1 cellular context compared by ENCODE assay signal in the genomic region with DNA sequence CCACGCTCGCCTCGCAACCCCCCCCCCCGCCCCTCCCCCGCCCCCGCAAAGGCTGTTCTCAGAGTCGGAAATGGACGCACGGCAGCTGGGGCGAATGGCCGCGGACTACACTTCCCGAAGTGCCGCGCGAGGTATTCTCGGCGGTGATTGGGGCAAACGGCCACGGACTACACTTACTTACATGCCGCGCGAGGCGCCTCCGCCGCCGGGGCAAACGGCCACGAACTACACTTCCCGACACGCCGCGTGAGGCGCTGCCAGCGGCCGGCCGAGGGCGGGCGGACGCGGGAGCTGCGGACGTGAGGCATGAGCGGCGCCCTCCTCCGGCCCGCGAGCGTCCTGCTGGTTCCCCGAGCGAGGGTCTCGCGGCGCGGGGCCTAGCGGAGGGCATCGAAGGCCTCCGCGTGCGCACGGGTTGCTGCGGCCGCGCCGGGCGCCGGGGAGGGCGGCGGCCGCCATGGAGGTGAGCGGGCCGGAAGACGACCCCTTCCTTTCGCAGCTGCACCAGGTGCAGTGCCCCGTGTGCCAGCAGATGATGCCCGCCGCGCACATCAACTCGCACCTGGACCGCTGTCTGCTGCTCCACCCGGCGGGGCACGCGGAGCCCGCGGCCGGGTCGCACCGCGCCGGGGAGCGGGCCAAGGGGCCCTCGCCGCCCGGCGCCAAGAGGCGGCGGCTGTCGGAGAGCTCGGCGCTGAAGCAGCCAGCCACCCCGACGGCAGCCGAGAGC.
TF ChIP-seq lines count a peak whose summit lies in the region.

A gene (plus strand): TSS at position 228 of the 730 bp plus-strand sequence. CDS start 230 bp downstream, at position 458.

TF ChIP-seq in GM12878, 131 proteins besides CTCF, POLR2A, EP300 and RAD21 (continued from another document and continues in another):
- TF ChIP-seq, protein P1, sequence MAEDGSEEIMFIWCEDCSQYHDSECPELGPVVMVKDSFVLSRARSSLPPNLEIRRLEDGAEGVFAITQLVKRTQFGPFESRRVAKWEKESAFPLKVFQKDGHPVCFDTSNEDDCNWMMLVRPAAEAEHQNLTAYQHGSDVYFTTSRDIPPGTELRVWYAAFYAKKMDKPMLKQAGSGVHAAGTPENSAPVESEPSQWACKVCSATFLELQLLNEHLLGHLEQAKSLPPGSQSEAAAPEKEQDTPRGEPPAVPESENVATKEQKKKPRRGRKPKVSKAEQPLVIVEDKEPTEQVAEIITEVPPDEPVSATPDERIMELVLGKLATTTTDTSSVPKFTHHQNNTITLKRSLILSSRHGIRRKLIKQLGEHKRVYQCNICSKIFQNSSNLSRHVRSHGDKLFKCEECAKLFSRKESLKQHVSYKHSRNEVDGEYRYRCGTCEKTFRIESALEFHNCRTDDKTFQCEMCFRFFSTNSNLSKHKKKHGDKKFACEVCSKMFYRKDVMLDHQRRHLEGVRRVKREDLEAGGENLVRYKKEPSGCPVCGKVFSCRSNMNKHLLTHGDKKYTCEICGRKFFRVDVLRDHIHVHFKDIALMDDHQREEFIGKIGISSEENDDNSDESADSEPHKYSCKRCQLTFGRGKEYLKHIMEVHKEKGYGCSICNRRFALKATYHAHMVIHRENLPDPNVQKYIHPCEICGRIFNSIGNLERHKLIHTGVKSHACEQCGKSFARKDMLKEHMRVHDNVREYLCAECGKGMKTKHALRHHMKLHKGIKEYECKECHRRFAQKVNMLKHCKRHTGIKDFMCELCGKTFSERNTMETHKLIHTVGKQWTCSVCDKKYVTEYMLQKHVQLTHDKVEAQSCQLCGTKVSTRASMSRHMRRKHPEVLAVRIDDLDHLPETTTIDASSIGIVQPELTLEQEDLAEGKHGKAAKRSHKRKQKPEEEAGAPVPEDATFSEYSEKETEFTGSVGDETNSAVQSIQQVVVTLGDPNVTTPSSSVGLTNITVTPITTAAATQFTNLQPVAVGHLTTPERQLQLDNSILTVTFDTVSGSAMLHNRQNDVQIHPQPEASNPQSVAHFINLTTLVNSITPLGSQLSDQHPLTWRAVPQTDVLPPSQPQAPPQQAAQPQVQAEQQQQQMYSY (CRISPR knock-in tag; IDR thresholded peaks at IDR 0.05): no peak
- TF ChIP-seq DPF2 (IDR thresholded peaks at IDR 0.05) (peak; percentile 87), CHD2 (IDR thresholded peaks at IDR 0.05; ENCODE audit: borderline replicate concordance, low read depth, low read length) (peak; percentile 97), MXI1 (IDR thresholded peaks at IDR 0.05; ENCODE audit: low read depth, low read length) (peak; percentile 65; the same call in 1 of the 2 replicates), TCF12 (IDR thresholded peaks at IDR 0.05; ENCODE audit: low read depth, low read length) (peak; percentile 71; the same call in 1 of the 2 replicates), NR2F1 (conservative IDR thresholded peaks at IDR 0.05) (peak; percentile 73), CHD4 (IDR thresholded peaks at IDR 0.05) (no peak), LARP7 (IDR thresholded peaks at IDR 0.05) (peak; percentile 97), TARDBP (IDR thresholded peaks at IDR 0.05; ENCODE audit: borderline replicate concordance) (peak; percentile 86), RELA (IDR thresholded peaks at IDR 0.05; ENCODE audit: borderline replicate concordance, partially characterized antibody) (peak; percentile 29), BACH1 (IDR thresholded peaks at IDR 0.05; ENCODE audit: borderline replicate concordance) (peak; percentile 63), HCFC1 (IDR thresholded peaks at IDR 0.05; ENCODE audit: low read length) (peak; percentile 97), SP1 (IDR thresholded peaks at IDR 0.05; ENCODE audit: low read depth, low read length) (peak; percentile 59), PAX8 (IDR thresholded peaks at IDR 0.05) (no peak), HDGF (IDR thresholded peaks at IDR 0.05) (no peak), KAT2A (conservative IDR thresholded peaks at IDR 0.05; ENCODE audit: control insufficient read depth, low read depth, low read length) (no peak), SUPT20H (IDR thresholded peaks at IDR 0.05; ENCODE audit: borderline replicate concordance, control insufficient read depth, low read depth, low read length) (no peak), EZH2 (IDR thresholded peaks at IDR 0.05; ENCODE audit: borderline replicate concordance, control insufficient read depth, low read depth, low read length) (no peak), RBBP5 (conservative IDR thresholded peaks at IDR 0.05) (no peak), BCL11A (IDR thresholded peaks at IDR 0.05; ENCODE audit: low read depth, low read length) (no peak), IKZF2 (IDR thresholded peaks at IDR 0.05) (no peak), SRF (IDR thresholded peaks at IDR 0.05; ENCODE audit: low read depth in 2 of 2, low read length in 2 of 2) (0 out of 4 replicates have a peak, but pooled peaks of 1 of the 2 experiments have one; percentile 1), RB1 (IDR thresholded peaks at IDR 0.05; ENCODE audit: borderline replicate concordance) (peak; percentile 92; the same call in 1 of the 2 replicates), YY1 (IDR thresholded peaks at IDR 0.05; ENCODE audit: low read depth, low read length) (peak; percentile 93), TCF3 (IDR thresholded peaks at IDR 0.05; ENCODE audit: borderline replicate concordance, insufficient read depth, low read depth, low read length) (peak; percentile 36; the same call in 1 of the 2 replicates), YBX1 (IDR thresholded peaks at IDR 0.05) (no peak), CREM (IDR thresholded peaks at IDR 0.05; ENCODE audit: low read depth) (peak; percentile 81), SMAD5 (IDR thresholded peaks at IDR 0.05; ENCODE audit: low read depth) (no peak), NFIC (IDR thresholded peaks at IDR 0.05; ENCODE audit: low read depth, low read length) (no peak), FOXM1 (IDR thresholded peaks at IDR 0.05; ENCODE audit: low read depth, low read length) (no peak), STAT1 (conservative IDR thresholded peaks at IDR 0.05) (peak; percentile 85; the same call in 1 of the 2 replicates), SIX5 (IDR thresholded peaks at IDR 0.05; ENCODE audit: low read depth, low read length, severe bottlenecking) (peak; percentile 90), CHD1 (IDR thresholded peaks at IDR 0.05; ENCODE audit: low read depth, low read length) (no peak), NBN (IDR thresholded peaks at IDR 0.05) (no peak), RUNX3 (IDR thresholded peaks at IDR 0.05; ENCODE audit: low read length) (peak; percentile 57), SIN3A (IDR thresholded peaks at IDR 0.05; ENCODE audit: low read depth, low read length) (peak; percentile 52), RFX5 (IDR thresholded peaks at IDR 0.05; ENCODE audit: low read depth, low read length) (no peak)
- TF ChIP-seq, protein P2, sequence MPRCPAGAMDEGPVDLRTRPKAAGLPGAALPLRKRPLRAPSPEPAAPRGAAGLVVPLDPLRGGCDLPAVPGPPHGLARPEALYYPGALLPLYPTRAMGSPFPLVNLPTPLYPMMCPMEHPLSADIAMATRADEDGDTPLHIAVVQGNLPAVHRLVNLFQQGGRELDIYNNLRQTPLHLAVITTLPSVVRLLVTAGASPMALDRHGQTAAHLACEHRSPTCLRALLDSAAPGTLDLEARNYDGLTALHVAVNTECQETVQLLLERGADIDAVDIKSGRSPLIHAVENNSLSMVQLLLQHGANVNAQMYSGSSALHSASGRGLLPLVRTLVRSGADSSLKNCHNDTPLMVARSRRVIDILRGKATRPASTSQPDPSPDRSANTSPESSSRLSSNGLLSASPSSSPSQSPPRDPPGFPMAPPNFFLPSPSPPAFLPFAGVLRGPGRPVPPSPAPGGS (IDR thresholded peaks at IDR 0.05; ENCODE audit: borderline replicate concordance, insufficient read depth, low read depth, low read length, poor library complexity, severe bottlenecking): peak; percentile 31
- TF ChIP-seq, protein P3, sequence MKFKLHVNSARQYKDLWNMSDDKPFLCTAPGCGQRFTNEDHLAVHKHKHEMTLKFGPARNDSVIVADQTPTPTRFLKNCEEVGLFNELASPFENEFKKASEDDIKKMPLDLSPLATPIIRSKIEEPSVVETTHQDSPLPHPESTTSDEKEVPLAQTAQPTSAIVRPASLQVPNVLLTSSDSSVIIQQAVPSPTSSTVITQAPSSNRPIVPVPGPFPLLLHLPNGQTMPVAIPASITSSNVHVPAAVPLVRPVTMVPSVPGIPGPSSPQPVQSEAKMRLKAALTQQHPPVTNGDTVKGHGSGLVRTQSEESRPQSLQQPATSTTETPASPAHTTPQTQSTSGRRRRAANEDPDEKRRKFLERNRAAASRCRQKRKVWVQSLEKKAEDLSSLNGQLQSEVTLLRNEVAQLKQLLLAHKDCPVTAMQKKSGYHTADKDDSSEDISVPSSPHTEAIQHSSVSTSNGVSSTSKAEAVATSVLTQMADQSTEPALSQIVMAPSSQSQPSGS (IDR thresholded peaks at IDR 0.05; ENCODE audit: low read length): no peak
- TF ChIP-seq, protein P4, sequence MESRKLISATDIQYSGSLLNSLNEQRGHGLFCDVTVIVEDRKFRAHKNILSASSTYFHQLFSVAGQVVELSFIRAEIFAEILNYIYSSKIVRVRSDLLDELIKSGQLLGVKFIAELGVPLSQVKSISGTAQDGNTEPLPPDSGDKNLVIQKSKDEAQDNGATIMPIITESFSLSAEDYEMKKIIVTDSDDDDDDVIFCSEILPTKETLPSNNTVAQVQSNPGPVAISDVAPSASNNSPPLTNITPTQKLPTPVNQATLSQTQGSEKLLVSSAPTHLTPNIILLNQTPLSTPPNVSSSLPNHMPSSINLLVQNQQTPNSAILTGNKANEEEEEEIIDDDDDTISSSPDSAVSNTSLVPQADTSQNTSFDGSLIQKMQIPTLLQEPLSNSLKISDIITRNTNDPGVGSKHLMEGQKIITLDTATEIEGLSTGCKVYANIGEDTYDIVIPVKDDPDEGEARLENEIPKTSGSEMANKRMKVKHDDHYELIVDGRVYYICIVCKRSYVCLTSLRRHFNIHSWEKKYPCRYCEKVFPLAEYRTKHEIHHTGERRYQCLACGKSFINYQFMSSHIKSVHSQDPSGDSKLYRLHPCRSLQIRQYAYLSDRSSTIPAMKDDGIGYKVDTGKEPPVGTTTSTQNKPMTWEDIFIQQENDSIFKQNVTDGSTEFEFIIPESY (IDR thresholded peaks at IDR 0.05): no peak
- TF ChIP-seq, protein P5, sequence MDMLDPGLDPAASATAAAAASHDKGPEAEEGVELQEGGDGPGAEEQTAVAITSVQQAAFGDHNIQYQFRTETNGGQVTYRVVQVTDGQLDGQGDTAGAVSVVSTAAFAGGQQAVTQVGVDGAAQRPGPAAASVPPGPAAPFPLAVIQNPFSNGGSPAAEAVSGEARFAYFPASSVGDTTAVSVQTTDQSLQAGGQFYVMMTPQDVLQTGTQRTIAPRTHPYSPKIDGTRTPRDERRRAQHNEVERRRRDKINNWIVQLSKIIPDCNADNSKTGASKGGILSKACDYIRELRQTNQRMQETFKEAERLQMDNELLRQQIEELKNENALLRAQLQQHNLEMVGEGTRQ (IDR thresholded peaks at IDR 0.05; ENCODE audit: borderline replicate concordance, low read depth, low read length): no peak
- TF ChIP-seq, protein P6, sequence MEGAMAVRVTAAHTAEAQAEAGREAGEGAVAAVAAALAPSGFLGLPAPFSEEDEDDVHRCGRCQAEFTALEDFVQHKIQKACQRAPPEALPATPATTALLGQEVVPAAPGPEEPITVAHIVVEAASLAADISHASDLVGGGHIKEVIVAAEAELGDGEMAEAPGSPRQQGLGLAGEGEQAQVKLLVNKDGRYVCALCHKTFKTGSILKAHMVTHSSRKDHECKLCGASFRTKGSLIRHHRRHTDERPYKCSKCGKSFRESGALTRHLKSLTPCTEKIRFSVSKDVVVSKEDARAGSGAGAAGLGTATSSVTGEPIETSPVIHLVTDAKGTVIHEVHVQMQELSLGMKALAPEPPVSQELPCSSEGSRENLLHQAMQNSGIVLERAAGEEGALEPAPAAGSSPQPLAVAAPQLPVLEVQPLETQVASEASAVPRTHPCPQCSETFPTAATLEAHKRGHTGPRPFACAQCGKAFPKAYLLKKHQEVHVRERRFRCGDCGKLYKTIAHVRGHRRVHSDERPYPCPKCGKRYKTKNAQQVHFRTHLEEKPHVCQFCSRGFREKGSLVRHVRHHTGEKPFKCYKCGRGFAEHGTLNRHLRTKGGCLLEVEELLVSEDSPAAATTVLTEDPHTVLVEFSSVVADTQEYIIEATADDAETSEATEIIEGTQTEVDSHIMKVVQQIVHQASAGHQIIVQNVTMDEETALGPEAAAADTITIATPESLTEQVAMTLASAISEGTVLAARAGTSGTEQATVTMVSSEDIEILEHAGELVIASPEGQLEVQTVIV (IDR thresholded peaks at IDR 0.05; ENCODE audit: borderline replicate concordance, partially characterized antibody): peak; percentile 31
- TF ChIP-seq, protein P7, sequence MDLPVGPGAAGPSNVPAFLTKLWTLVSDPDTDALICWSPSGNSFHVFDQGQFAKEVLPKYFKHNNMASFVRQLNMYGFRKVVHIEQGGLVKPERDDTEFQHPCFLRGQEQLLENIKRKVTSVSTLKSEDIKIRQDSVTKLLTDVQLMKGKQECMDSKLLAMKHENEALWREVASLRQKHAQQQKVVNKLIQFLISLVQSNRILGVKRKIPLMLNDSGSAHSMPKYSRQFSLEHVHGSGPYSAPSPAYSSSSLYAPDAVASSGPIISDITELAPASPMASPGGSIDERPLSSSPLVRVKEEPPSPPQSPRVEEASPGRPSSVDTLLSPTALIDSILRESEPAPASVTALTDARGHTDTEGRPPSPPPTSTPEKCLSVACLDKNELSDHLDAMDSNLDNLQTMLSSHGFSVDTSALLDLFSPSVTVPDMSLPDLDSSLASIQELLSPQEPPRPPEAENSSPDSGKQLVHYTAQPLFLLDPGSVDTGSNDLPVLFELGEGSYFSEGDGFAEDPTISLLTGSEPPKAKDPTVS (IDR thresholded peaks at IDR 0.05; ENCODE audit: low read depth, low read length): no peak
- TF ChIP-seq, protein P8, sequence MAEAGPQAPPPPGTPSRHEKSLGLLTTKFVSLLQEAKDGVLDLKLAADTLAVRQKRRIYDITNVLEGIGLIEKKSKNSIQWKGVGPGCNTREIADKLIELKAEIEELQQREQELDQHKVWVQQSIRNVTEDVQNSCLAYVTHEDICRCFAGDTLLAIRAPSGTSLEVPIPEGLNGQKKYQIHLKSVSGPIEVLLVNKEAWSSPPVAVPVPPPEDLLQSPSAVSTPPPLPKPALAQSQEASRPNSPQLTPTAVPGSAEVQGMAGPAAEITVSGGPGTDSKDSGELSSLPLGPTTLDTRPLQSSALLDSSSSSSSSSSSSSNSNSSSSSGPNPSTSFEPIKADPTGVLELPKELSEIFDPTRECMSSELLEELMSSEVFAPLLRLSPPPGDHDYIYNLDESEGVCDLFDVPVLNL (IDR thresholded peaks at IDR 0.05; ENCODE audit: low read depth, low read length): peak; percentile 53; the same call in 1 of the 2 replicates
- TF ChIP-seq, protein P9, sequence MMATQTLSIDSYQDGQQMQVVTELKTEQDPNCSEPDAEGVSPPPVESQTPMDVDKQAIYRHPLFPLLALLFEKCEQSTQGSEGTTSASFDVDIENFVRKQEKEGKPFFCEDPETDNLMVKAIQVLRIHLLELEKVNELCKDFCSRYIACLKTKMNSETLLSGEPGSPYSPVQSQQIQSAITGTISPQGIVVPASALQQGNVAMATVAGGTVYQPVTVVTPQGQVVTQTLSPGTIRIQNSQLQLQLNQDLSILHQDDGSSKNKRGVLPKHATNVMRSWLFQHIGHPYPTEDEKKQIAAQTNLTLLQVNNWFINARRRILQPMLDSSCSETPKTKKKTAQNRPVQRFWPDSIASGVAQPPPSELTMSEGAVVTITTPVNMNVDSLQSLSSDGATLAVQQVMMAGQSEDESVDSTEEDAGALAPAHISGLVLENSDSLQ (IDR thresholded peaks at IDR 0.05): no peak
